Comparison of ENCODE assay signal across 13 cellular contexts in genomic region chr11:12050911-12051667, GRCh38. TPM values are rescaled to one million over a fixed set of nuclear protein-coding genes. Genes with fewer than 3 reads are reported as not detected.
A peak's percentile ranks its signal among the peaks of the same experiment; 100 is the strongest.
DNase-seq lines count a peak whose midpoint lies in the region; ATAC-seq and TF ChIP-seq lines count a peak whose summit lies in the region.
"Had no signal": no experiment of that assay in that cellular context is flagged by ENCODE, and none has a peak within 500 bp of the region (broad histone marks: within the 10 kb centered on the region; RNA-seq: fewer than 3 reads in every experiment).

No MANE protein-coding gene starts in this region.

- no peaks in the 10 kb centered on the region for H3K27me3 ChIP-seq in SK-N-SH (ENCODE audit: insufficient read depth)
- H3K27me3 ChIP-seq in Panc1 (ENCODE audit: control insufficient read depth, insufficient read depth, low read length): no peaks in the 10 kb centered on the region
- H3K27me3 ChIP-seq in testis: no peaks in the 10 kb centered on the region
- H3K27me3 ChIP-seq in mammary epithelial cell (ENCODE audit: insufficient read depth, low read length): no peaks in the 10 kb centered on the region
- H3K27me3 ChIP-seq: suprapubic skin had no signal

- no peak for DNase-seq in SK-N-SH
- DNase-seq in Panc1 (ENCODE audit: low read depth, low spot score): no peak
- DNase-seq in left lobe of liver (ENCODE audit: low spot score): peak; percentile 85
- no peak for DNase-seq in testis
- DNase-seq in mammary epithelial cell: no peak
- DNase-seq in central memory CD4-positive, alpha-beta T cell: no peak
- DNase-seq: activated CD8-positive, alpha-beta T cell treated with anti-CD3 and anti-CD28 coated beads, Interleukin-2, amount 10 ng/mL, durations not matched to agents 7 days and 5 days; naive B cell; NCI-H2227 treated with DMSO at 0.1 percent for 48 hours had no signal

- H3K4me2 ChIP-seq in SK-N-SH (no peak overlapping the region), mammary epithelial cell (ENCODE audit: insufficient read depth, low read depth, low read length) (no peak overlapping the region)

- POLR2A ChIA-PET in SK-N-SH (lab: Yijun Ruan, JAX): no interaction called here
- POLR2A ChIA-PET in Panc1 (lab: Charles Lee): interaction anchor here (0.5 to 0.7 kb wide), 2 partner anchors 14 to 30 kb away, joined by 4 to 5 read pairs; no protein-coding TSS in a partner anchor

- no peak for TF ChIP-seq RAD21 in SK-N-SH (IDR thresholded peaks at IDR 0.05; ENCODE audit: low read length)

- H3K36me3 ChIP-seq in SK-N-SH (replicated peaks in 1 of 2; ENCODE audit: control insufficient read depth in 1 of 2, insufficient read depth in 2 of 2, low read length in 1 of 2) (no peaks in the 10 kb centered on the region), Panc1 (ENCODE audit: control insufficient read depth, insufficient read depth, low read length) (no peaks in the 10 kb centered on the region), testis (ENCODE audit: low read depth, missing control alignments) (no peaks in the 10 kb centered on the region), mammary epithelial cell (ENCODE audit: insufficient read depth, low read length) (no peaks in the 10 kb centered on the region)
- H3K36me3 ChIP-seq: suprapubic skin had no signal

- dilution Hi-C loops in mammary epithelial cell (cut with HindIII; ENCODE audit: low sequenced_read_pairs): no loop called here

- ATAC-seq in SK-N-SH treated with all-trans-retinoic acid at 6 μM for 48 hours (no peak), Panc1 (no peak), left lobe of liver (peak; percentile 53), HG02885 (IDR thresholded peaks at IDR 0.05; ENCODE audit: poor library complexity, unreplicated experiment) (no peak)
- ATAC-seq: activated CD8-positive, alpha-beta T cell treated with anti-CD3 and anti-CD28 coated beads, Interleukin-2, amount 10 ng/mL, durations not matched to agents 7 days and 5 days had no signal

- in situ Hi-C loops in Panc1 (cut with HindIII; ENCODE audit: low pct_unique_long_range_greater_than_20kb, low sequenced_read_pairs): no loop called here
- in situ Hi-C loops in mammary epithelial cell (cut with MboI; ENCODE audit: low sequenced_read_pairs in 2 of 2): no loop called here

- H3K79me2 ChIP-seq in SK-N-SH (ENCODE audit: insufficient read depth) (no peaks in the 10 kb centered on the region), mammary epithelial cell (ENCODE audit: insufficient read depth, low read length) (no peaks in the 10 kb centered on the region)

- BruUV-seq in Panc1 (replicated peaks; lab: Mats Ljungman, UMichigan) (no TSS peak), mammary epithelial cell (replicated peaks; lab: Mats Ljungman, UMichigan) (no TSS peak)

- no peaks in the 10 kb centered on the region for H3F3A ChIP-seq in SK-N-SH (replicated peaks; ENCODE audit: insufficient read depth)

- no peaks in the 10 kb centered on the region for H3K9me2 ChIP-seq in SK-N-SH

- no peak for TF ChIP-seq POLR2A in testis (IDR thresholded peaks at IDR 0.05)

- WGBS in SK-N-SH (ENCODE audit: low lambda C conversion rate): 93% methylated on average over 11 of the region's 11 CpGs
- WGBS in testis, 2 donors: 75% methylated on average over 8 to 11 of the region's 11 CpGs
- 93% methylated on average over 10 of the region's 11 CpGs for WGBS in mammary epithelial cell (ENCODE audit: low coverage, missing lambda C conversion rate)

- H3K4me1 ChIP-seq in SK-N-SH (ENCODE audit: control insufficient read depth in 1 of 2, insufficient read depth in 2 of 2, low read depth in 1 of 2, low read length in 1 of 2) (peaks cover 0 to 4% of the 10 kb centered on the region in 2 experiments; a peak in 1 of 4 replicates), Panc1 (ENCODE audit: control insufficient read depth, insufficient read depth, low read length) (peaks cover 34% of the 10 kb centered on the region), testis (peaks cover 21% of the 10 kb centered on the region), mammary epithelial cell (ENCODE audit: insufficient read depth, low read length) (peaks cover 19% of the 10 kb centered on the region)

- H3K9ac ChIP-seq in SK-N-SH (peak overlapping the region; percentile 5; the same call in 1 of the 2 replicates), mammary epithelial cell (ENCODE audit: insufficient read depth, low read length) (no peak overlapping the region)

- H3K27ac ChIP-seq in SK-N-SH (ENCODE audit: low read depth in 2 of 2, low read length in 1 of 2) (no peak overlapping the region), Panc1 (ENCODE audit: low read length) (peak overlapping the region; percentile 73), testis (peak overlapping the region; percentile 1 to 52), mammary epithelial cell (ENCODE audit: insufficient read depth, low read depth, low read length) (no peak overlapping the region)

- H3K4me3 ChIP-seq in SK-N-SH (ENCODE audit: low read depth in 2 of 2, low read length in 1 of 2): no peak overlapping the region
- H3K4me3 ChIP-seq in Panc1 (ENCODE audit: low read depth in 2 of 2, low read length in 2 of 2): no peak overlapping the region
- H3K4me3 ChIP-seq in testis: no peak overlapping the region
- no peak overlapping the region for H3K4me3 ChIP-seq in mammary epithelial cell (replicated peaks in 1 of 3; ENCODE audit: insufficient read depth in 1 of 3, low read depth in 2 of 3, low read length in 3 of 3)
- H3K4me3 ChIP-seq: suprapubic skin had no signal

- CTCF ChIA-PET in SK-N-SH (lab: Yijun Ruan, JAX): interaction anchor here (0.7 to 17.0 kb wide), 9 partner anchors 10 to 253 kb away, joined by 3 to 488 read pairs (median 4); no protein-coding TSS in a partner anchor
- CTCF ChIA-PET in Panc1 (lab: Charles Lee): interaction anchor here (0.6 to 1.4 kb wide), 4 partner anchors 16 to 230 kb away, joined by 3 to 6 read pairs (median 4); no protein-coding TSS in a partner anchor
- CTCF ChIA-PET in mammary epithelial cell (lab: Charles Lee; ENCODE audit: low non-redundant PET): no interaction called here

- TF ChIP-seq EP300 in SK-N-SH (IDR thresholded peaks at IDR 0.05; ENCODE audit: borderline replicate concordance in 1 of 2, low read depth in 1 of 2, low read length in 1 of 2): no peak

- no peaks in the 10 kb centered on the region for H4K20me1 ChIP-seq in SK-N-SH (ENCODE audit: insufficient read depth)
- no peaks in the 10 kb centered on the region for H4K20me1 ChIP-seq in mammary epithelial cell (ENCODE audit: insufficient read depth, low read length)

- H3K9me3 ChIP-seq in SK-N-SH (no peaks in the 10 kb centered on the region), Panc1 (ENCODE audit: control insufficient read depth, insufficient read depth, low read depth, low read length) (no peaks in the 10 kb centered on the region), testis (no peaks in the 10 kb centered on the region), mammary epithelial cell (replicated peaks; ENCODE audit: insufficient read depth, low read length) (no peaks in the 10 kb centered on the region)
- H3K9me3 ChIP-seq: suprapubic skin had no signal

- H2AFZ ChIP-seq in SK-N-SH (ENCODE audit: low read depth) (no peak overlapping the region), mammary epithelial cell (ENCODE audit: low read depth, low read length) (no peak overlapping the region)

- no peak for TF ChIP-seq CTCF in SK-N-SH (IDR thresholded peaks at IDR 0.05)
- TF ChIP-seq CTCF in Panc1 (IDR thresholded peaks at IDR 0.05): no peak
- no peak for TF ChIP-seq CTCF in testis (IDR thresholded peaks at IDR 0.05)
- no peak for TF ChIP-seq CTCF in mammary epithelial cell (conservative IDR thresholded peaks at IDR 0.05 in 1 of 2, IDR thresholded peaks at IDR 0.05 in 1 of 2; ENCODE audit: extremely low read depth in 1 of 2, insufficient read depth in 1 of 2, low read depth in 1 of 2, low read length in 2 of 2)

- intact Hi-C loops in Panc1 (cut with micrococcal nuclease; ENCODE audit: unreplicated experiment): no loop called here
- intact Hi-C loops in testis (cut with DNase I; ENCODE audit: low total_unique reads): loop anchor here (5.0 kb wide), 1 partner anchor 186 kb away; no protein-coding TSS in a partner anchor
- intact Hi-C loops in mammary epithelial cell (cut with micrococcal nuclease): no loop called here

TF ChIP-seq in SK-N-SH, 30 proteins besides CTCF, POLR2A, EP300 and RAD21 (continues in another document):
- TF ChIP-seq TEAD4 (IDR thresholded peaks at IDR 0.05; ENCODE audit: borderline replicate concordance, insufficient read depth) (no peak), NFIC (IDR thresholded peaks at IDR 0.05; ENCODE audit: borderline replicate concordance) (no peak)

TF ChIP-seq in SK-N-SH treated with all-trans-retinoic acid at 6 μM for 48 hours, 23 proteins besides CTCF, POLR2A, EP300 and RAD21 (continues in another document):
- TF ChIP-seq ZC3H10 (CRISPR knock-in tag; IDR thresholded peaks at IDR 0.05): no peak
- TF ChIP-seq ESRRG (CRISPR knock-in tag; IDR thresholded peaks at IDR 0.05): no peak
- no peak for TF ChIP-seq PPARA (CRISPR knock-in tag; IDR thresholded peaks at IDR 0.05; ENCODE audit: borderline replicate concordance)
- no peak for TF ChIP-seq CSDC2 (CRISPR knock-in tag; IDR thresholded peaks at IDR 0.05)

RNA-seq across cellular contexts. Expression of gene DKK3, which starts 42.7 kb away (rescaled TPM):
- polyA plus RNA-seq in SK-N-SH (2012; rRNA removed) (1,174 and 1,491 TPM in 2 replicates), testis (ENCODE audit: insufficient read depth, low read depth, low replicate concordance) (236 TPM), mammary epithelial cell (326 TPM)
- polyA plus RNA-seq in SK-N-SH (2012; cell fraction: cytosol; rRNA removed): 1,028 and 1,442 TPM in 2 replicates
- 933 and 1,160 TPM in 2 replicates for polyA plus RNA-seq in SK-N-SH (2012; cell fraction: nucleus; rRNA removed)
- total RNA-seq in Panc1 (2021; ENCODE audit: unreplicated experiment) (116 TPM), left lobe of liver (5.5 TPM), testis (100 to 1,000 TPM; 185 to 392 TPM), mammary epithelial cell (100 to 1,000 TPM; 299 to 771 TPM)
- polyA plus RNA-seq in Panc1 (2012; ENCODE audit: insufficient read length): 140 TPM
- polyA minus RNA-seq in mammary epithelial cell: 122 TPM
- total RNA-seq: OCI-LY7 had no signal

RNA-seq across cellular contexts. Expression of gene MICAL2, which starts 59.3 kb away (rescaled TPM):
- polyA plus RNA-seq in SK-N-SH (2012; rRNA removed) (54.6 and 67.9 TPM in 2 replicates), testis (ENCODE audit: insufficient read depth, low read depth, low replicate concordance) (224 TPM), mammary epithelial cell (71.2 TPM)
- polyA plus RNA-seq in SK-N-SH (2012; cell fraction: cytosol; rRNA removed): 38.0 and 41.1 TPM in 2 replicates
- 76.3 and 84.6 TPM in 2 replicates for polyA plus RNA-seq in SK-N-SH (2012; cell fraction: nucleus; rRNA removed)
- total RNA-seq in Panc1 (2021; ENCODE audit: unreplicated experiment) (199 TPM), left lobe of liver (47.8 TPM), testis (100 to 1,000 TPM; 401 to 461 TPM), mammary epithelial cell (100 to 1,000 TPM; 163 to 339 TPM)
- 183 TPM for polyA plus RNA-seq in Panc1 (2012; ENCODE audit: insufficient read length)
- 276 TPM for polyA minus RNA-seq in mammary epithelial cell
- total RNA-seq: OCI-LY7 had no signal

Comparison
In these comparisons a context has a peak if more than half of its experiments do, and no peak if none do; other contexts are left out.
1. H3K27ac ChIP-seq: peak in Panc1 (single experiment) and testis (2 of 2); none in SK-N-SH (0 of 2) and mammary epithelial cell (single experiment).
2. RNA of gene DKK3, which starts 42.7 kb away (total RNA-seq): 299 to 771 TPM in mammary epithelial cell, 185 to 392 TPM in testis and 116 TPM in Panc1 (single experiment); 5.5 TPM in left lobe of liver (single experiment); every median in the first group is over 10 times any median in the second.